23 cellular contexts compared by ENCODE assay signal in genomic region chr7:92485974-92486373, GRCh38. TPM values are rescaled to one million over a fixed set of nuclear protein-coding genes. Genes with fewer than 3 reads are reported as not detected.
A peak's percentile ranks its signal among the peaks of the same experiment; 100 is the strongest.
DNase-seq lines count a peak whose midpoint lies in the region; ATAC-seq, FAIRE-seq and TF ChIP-seq lines count a peak whose summit lies in the region.
"Had no signal": no experiment of that assay in that cellular context is flagged by ENCODE, and none has a peak within 500 bp of the region (broad histone marks: within the 10 kb centered on the region; RNA-seq: fewer than 3 reads in every experiment).

No MANE protein-coding gene starts in this region.

- H3K4me3 Mint-ChIP-seq in stimulated activated effector memory CD8-positive, alpha-beta T cell treated with anti-CD3 and anti-CD28 coated beads, Interleukin-12 subunit alpha, Interleukin-12 subunit beta, amount 100 ng/mL, for 72 hours, result no peak overlapping the region
- H3K4me3 Mint-ChIP-seq: CD4-positive, CD25-positive, alpha-beta regulatory T cell had no signal

- H3K4me3 ChIP-seq in K562 (no peak overlapping the region), mucosa of descending colon (no peak overlapping the region)

- no peak overlapping the region for H3K27ac ChIP-seq in K562 (ENCODE audit: extremely low read depth, low read depth, low read length)

- DNase-seq in Right ventricle myocardium superior (no peak), left cardiac atrium (no peak), K562 (ENCODE audit: extremely low read depth in 1 of 4, low spot score in 3 of 4) (peak in 1 of 4 experiments; percentile 16), mucosa of descending colon (peak in 2 of 3 donors; percentile 57 to 78), foreskin melanocyte (no peak)
- peak in 1 of 2 donors; percentile 35 for DNase-seq in stimulated activated effector memory CD8-positive, alpha-beta T cell treated with anti-CD3 and anti-CD28 coated beads, Interleukin-12 subunit alpha, Interleukin-12 subunit beta, amount 100 ng/mL, for 72 hours (ENCODE audit: low spot score in 2 of 2)
- DNase-seq: BE2C; CD4-positive, CD25-positive, alpha-beta regulatory T cell; COR-L47; KG1; NCI-H1105 treated with DMSO at 0.1 percent for 48 hours; NCI-H1694 treated with DMSO at 0.1 percent for 48 hours; NCI-H510A; NCI-H748 treated with DMSO at 0.1 percent for 48 hours; NK-92 treated with Interleukin-12 subunit alpha and Interleukin-12 subunit beta, amount 100 ng/mL, for 24 hours; SIG-M5 had no signal

- ATAC-seq in Right ventricle myocardium superior (ENCODE audit: poor library complexity) (peak; percentile 46), left cardiac atrium (no peak), K562 (peak; percentile 81), mucosa of descending colon (peak; percentile 99), GM21576 (IDR thresholded peaks at IDR 0.05; ENCODE audit: unreplicated experiment) (no peak), GM19351 (IDR thresholded peaks at IDR 0.05; ENCODE audit: unreplicated experiment) (no peak)
- ATAC-seq in stimulated activated effector memory CD8-positive, alpha-beta T cell treated with anti-CD3 and anti-CD28 coated beads, Interleukin-12 subunit alpha, Interleukin-12 subunit beta, amount 100 ng/mL, for 72 hours, result peak; percentile 34
- ATAC-seq: HepG2 had no signal

- no peak overlapping the region for H3K27ac Mint-ChIP-seq in stimulated activated effector memory CD8-positive, alpha-beta T cell treated with anti-CD3 and anti-CD28 coated beads, Interleukin-12 subunit alpha, Interleukin-12 subunit beta, amount 100 ng/mL, for 72 hours
- H3K27ac Mint-ChIP-seq: CD4-positive, CD25-positive, alpha-beta regulatory T cell had no signal

- no peaks in the 10 kb centered on the region for H3K4me1 Mint-ChIP-seq in stimulated activated effector memory CD8-positive, alpha-beta T cell treated with anti-CD3 and anti-CD28 coated beads, Interleukin-12 subunit alpha, Interleukin-12 subunit beta, amount 100 ng/mL, for 72 hours

- TF ChIP-seq CTCF in K562 (IDR thresholded peaks at IDR 0.05 in 2 of 3, conservative IDR thresholded peaks at IDR 0.05 in 1 of 3; ENCODE audit: insufficient read depth in 2 of 3, low read depth in 1 of 3, low read length in 3 of 3) (no peak), mucosa of descending colon (IDR thresholded peaks at IDR 0.05) (no peak)

- no peak for TF ChIP-seq RAD21 in K562 (CRISPR knock-in tag; conservative IDR thresholded peaks at IDR 0.05 in 1 of 2, IDR thresholded peaks at IDR 0.05 in 1 of 2)

- TF ChIP-seq EP300 in K562 (IDR thresholded peaks at IDR 0.05; ENCODE audit: low read length), result no peak

- CTCF ChIA-PET in K562 (lab: Yijun Ruan, JAX; ENCODE audit: low intra/inter-chr PET ratio), result no interaction called here

- no peaks in the 10 kb centered on the region for H4K20me1 ChIP-seq in K562 (replicated peaks; ENCODE audit: control insufficient read depth, insufficient read depth, low read length)

- BruUV-seq in K562 (replicated peaks; lab: Mats Ljungman, UMichigan), result no TSS peak

- H3K36me3 ChIP-seq in K562 (ENCODE audit: control insufficient read depth, insufficient read depth, low read length) (peaks cover 28% of the 10 kb centered on the region; the same call in 2 of the 3 replicates), mucosa of descending colon (ENCODE audit: low read depth) (no peaks in the 10 kb centered on the region)

- no peak overlapping the region for H2AFZ ChIP-seq in K562 (ENCODE audit: low read depth, low read length)

- H3K9ac ChIP-seq in K562 (ENCODE audit: insufficient read depth in 1 of 2, low read depth in 2 of 2, low read length in 2 of 2), result no peak overlapping the region

- H3K4me1 ChIP-seq in K562 (replicated peaks in 1 of 2; ENCODE audit: control insufficient read depth in 2 of 2, insufficient read depth in 2 of 2, low read length in 2 of 2) (no peaks in the 10 kb centered on the region; a peak in 2 of 5 replicates), mucosa of descending colon (ENCODE audit: low read depth) (peaks cover 10% of the 10 kb centered on the region)
- H3K4me1 ChIP-seq: BE2C had no signal

- no peak for FAIRE-seq in K562 (lab: Jason Lieb, UNC)
- FAIRE-seq: G401.6, HepG2 had no signal

- H3K9me1 ChIP-seq in K562 (ENCODE audit: control insufficient read depth, insufficient read depth, low read length), result no peaks in the 10 kb centered on the region

- POLR2A ChIA-PET in K562 (lab: Yijun Ruan, JAX), result no interaction called here

- TF ChIP-seq POLR2A in K562 (conservative IDR thresholded peaks at IDR 0.05), result no peak

- H3K4me2 ChIP-seq in K562 (ENCODE audit: insufficient read depth, low read length), result no peak overlapping the region

- peaks cover 53% of the 10 kb centered on the region for H3K36me3 Mint-ChIP-seq in stimulated activated effector memory CD8-positive, alpha-beta T cell treated with anti-CD3 and anti-CD28 coated beads, Interleukin-12 subunit alpha, Interleukin-12 subunit beta, amount 100 ng/mL, for 72 hours

- no peaks in the 10 kb centered on the region for H3K79me2 ChIP-seq in K562 (ENCODE audit: control insufficient read depth, insufficient read depth, low read length)

- H3K9me3 Mint-ChIP-seq in stimulated activated effector memory CD8-positive, alpha-beta T cell treated with anti-CD3 and anti-CD28 coated beads, Interleukin-12 subunit alpha, Interleukin-12 subunit beta, amount 100 ng/mL, for 72 hours, result no peaks in the 10 kb centered on the region
- H3K9me3 Mint-ChIP-seq: CD4-positive, CD25-positive, alpha-beta regulatory T cell had no signal

- 16% methylated on average over 2 of the region's 2 CpGs for WGBS in K562 (ENCODE audit: insufficient coverage, low coverage, missing lambda C conversion rate)

- intact Hi-C loops in Right ventricle myocardium superior (cut with DNase I), result no loop called here
- intact Hi-C loops in left cardiac atrium (cut with DNase I), result no loop called here
- intact Hi-C loops in K562 (cut with micrococcal nuclease), result loop anchor here (10.0 kb wide), 1 partner anchor 79 kb away; no protein-coding TSS in a partner anchor
- intact Hi-C loops in mucosa of descending colon (cut with DNase I, micrococcal nuclease), result no loop called here

- H3K27me3 ChIP-seq in K562 (ENCODE audit: control insufficient read depth in 2 of 2, insufficient read depth in 2 of 2, low read length in 2 of 2), result no peaks in the 10 kb centered on the region
- H3K27me3 ChIP-seq: BE2C had no signal

- H3K9me3 ChIP-seq in K562 (replicated peaks; ENCODE audit: control insufficient read depth, insufficient read depth, low read depth, low read length), result no peaks in the 10 kb centered on the region
- no peaks in the 10 kb centered on the region for H3K9me3 ChIP-seq in mucosa of descending colon
- H3K9me3 ChIP-seq: BE2C had no signal

- in situ Hi-C loops in K562 (cut with MboI), result no loop called here

RNA-seq across cellular contexts. Expression of gene ERVW-1, which starts 8.2 kb away (rescaled TPM):
- total RNA-seq in Right ventricle myocardium superior (not detected), left cardiac atrium (not detected), K562 (2014; rRNA removed) (not detected in 2 replicates), K562 (2014; rRNA removed; fragmentation: Illumina TruSeq; extraction: Trizol) (not detected in 2 replicates), K562 (2015; rRNA removed; fragmentation: Illumina TruSeq; extraction: Trizol) (0.04 TPM in 1 of 2 replicates, not detected in the other), K562 (2021) (not detected in 2 replicates), mucosa of descending colon (not detected)
- 0.14 TPM in 1 of 2 replicates, not detected in the other for total RNA-seq in K562 (2011; cell fraction: chromatin; rRNA removed; ENCODE audit: low replicate concordance)
- not detected in 2 replicates for total RNA-seq in K562 (2011; cell fraction: nucleolus; rRNA removed)
- total RNA-seq in K562 (2011; cell fraction: nucleoplasm; rRNA removed), result 0.44 TPM in 1 of 2 replicates, not detected in the other
- polyA plus RNA-seq in K562 (2011; rRNA removed) (not detected in 2 replicates), K562 (2014; fragmentation: Illumina TruSeq; extraction: Trizol) (not detected in 2 replicates), K562 (2014; fragmentation: Nextera tagmentation; extraction: Ambion mirVana) (not detected), K562 (2014; rRNA removed) (not detected in 2 replicates)
- polyA plus RNA-seq in K562 (2011; cell fraction: cytosol; rRNA removed), result not detected in 2 replicates
- not detected in 2 replicates for polyA plus RNA-seq in K562 (2011; cell fraction: nucleus; rRNA removed)
- 0.13 and 0.43 TPM in 2 replicates for polyA plus RNA-seq in K562 (2012)
- polyA minus RNA-seq in K562 (2011; rRNA and poly(A)+ RNA removed), result not detected in 2 replicates
- not detected in 2 replicates for polyA minus RNA-seq in K562 (2011; cell fraction: cytosol; rRNA and poly(A)+ RNA removed)
- polyA minus RNA-seq in K562 (2011; cell fraction: nucleus; rRNA and poly(A)+ RNA removed), result not detected in 2 replicates
- total RNA-seq: A172; CD4-positive, CD25-positive, alpha-beta regulatory T cell; H4; HepG2; RPMI7951 had no signal
- polyA plus RNA-seq: CD4-positive, CD25-positive, alpha-beta regulatory T cell; HepG2 had no signal

RNA-seq across cellular contexts. Expression of gene GATAD1, which starts 38.7 kb away (rescaled TPM):
- total RNA-seq in Right ventricle myocardium superior, result 11.2 TPM
- 10 to 100 TPM; 16.1 to 18.2 TPM for total RNA-seq in left cardiac atrium
- 74.9 and 145 TPM in 2 replicates for total RNA-seq in K562 (2011; cell fraction: chromatin; rRNA removed; ENCODE audit: low replicate concordance)
- total RNA-seq in K562 (2011; cell fraction: nucleolus; rRNA removed), result 54.0 and 59.3 TPM in 2 replicates
- total RNA-seq in K562 (2011; cell fraction: nucleoplasm; rRNA removed), result 82.3 and 137 TPM in 2 replicates
- 24.6 and 34.7 TPM in 2 replicates for total RNA-seq in K562 (2014; rRNA removed)
- total RNA-seq in K562 (2014; rRNA removed; fragmentation: Illumina TruSeq; extraction: Trizol), result 34.3 and 37.4 TPM in 2 replicates
- total RNA-seq in K562 (2015; rRNA removed; fragmentation: Illumina TruSeq; extraction: Trizol), result 34.6 and 37.1 TPM in 2 replicates
- total RNA-seq in K562 (2021), result 25.0 and 27.5 TPM in 2 replicates
- polyA plus RNA-seq in K562 (2011; rRNA removed), result 54.9 and 67.7 TPM in 2 replicates
- 21.4 and 35.1 TPM in 2 replicates for polyA plus RNA-seq in K562 (2011; cell fraction: cytosol; rRNA removed)
- 47.7 TPM in 2 replicates for polyA plus RNA-seq in K562 (2011; cell fraction: nucleus; rRNA removed)
- 19.0 and 41.6 TPM in 2 replicates for polyA plus RNA-seq in K562 (2012)
- 34.1 and 40.8 TPM in 2 replicates for polyA plus RNA-seq in K562 (2014; fragmentation: Illumina TruSeq; extraction: Trizol)
- 1 to 10 TPM; 9.3 to 9.4 TPM for polyA plus RNA-seq in K562 (2014; fragmentation: Nextera tagmentation; extraction: Ambion mirVana)
- 37.2 and 39.2 TPM in 2 replicates for polyA plus RNA-seq in K562 (2014; rRNA removed)
- polyA minus RNA-seq in K562 (2011; rRNA and poly(A)+ RNA removed), result 44.5 and 46.3 TPM in 2 replicates
- 13.2 and 19.8 TPM in 2 replicates for polyA minus RNA-seq in K562 (2011; cell fraction: cytosol; rRNA and poly(A)+ RNA removed)
- 59.0 and 88.5 TPM in 2 replicates for polyA minus RNA-seq in K562 (2011; cell fraction: nucleus; rRNA and poly(A)+ RNA removed)
- 10 to 100 TPM; 30.1 to 40.5 (median 37.9) TPM for total RNA-seq in mucosa of descending colon

RNA-seq across cellular contexts. Expression of gene PEX1, which starts 42.3 kb away (rescaled TPM):
- total RNA-seq in Right ventricle myocardium superior (11.6 TPM), left cardiac atrium (10 to 100 TPM; 11.6 to 15.2 TPM), K562 (2014; rRNA removed) (12.9 and 14.1 TPM in 2 replicates), K562 (2014; rRNA removed; fragmentation: Illumina TruSeq; extraction: Trizol) (30.2 TPM in 2 replicates), K562 (2015; rRNA removed; fragmentation: Illumina TruSeq; extraction: Trizol) (23.6 and 23.7 TPM in 2 replicates), K562 (2021) (15.6 and 20.0 TPM in 2 replicates), mucosa of descending colon (10 to 100 TPM; 17.4 to 21.5 (median 20.4) TPM)
- 25.9 and 81.9 TPM in 2 replicates for total RNA-seq in K562 (2011; cell fraction: chromatin; rRNA removed; ENCODE audit: low replicate concordance)
- 15.8 and 16.4 TPM in 2 replicates for total RNA-seq in K562 (2011; cell fraction: nucleolus; rRNA removed)
- 26.4 and 27.9 TPM in 2 replicates for total RNA-seq in K562 (2011; cell fraction: nucleoplasm; rRNA removed)
- polyA plus RNA-seq in K562 (2011; rRNA removed) (23.1 and 32.2 TPM in 2 replicates), K562 (2014; fragmentation: Illumina TruSeq; extraction: Trizol) (21.0 and 26.2 TPM in 2 replicates), K562 (2014; fragmentation: Nextera tagmentation; extraction: Ambion mirVana) (10 to 100 TPM in 1 of 2 experiments, 1 to 10 TPM in 1; 9.4 to 10.3 TPM), K562 (2014; rRNA removed) (19.9 and 28.0 TPM in 2 replicates)
- polyA plus RNA-seq in K562 (2011; cell fraction: cytosol; rRNA removed), result 6.4 and 11.7 TPM in 2 replicates
- 39.8 and 49.4 TPM in 2 replicates for polyA plus RNA-seq in K562 (2011; cell fraction: nucleus; rRNA removed)
- 11.8 and 18.5 TPM in 2 replicates for polyA plus RNA-seq in K562 (2012)
- 31.4 and 32.3 TPM in 2 replicates for polyA minus RNA-seq in K562 (2011; rRNA and poly(A)+ RNA removed)
- polyA minus RNA-seq in K562 (2011; cell fraction: cytosol; rRNA and poly(A)+ RNA removed), result 8.7 and 9.4 TPM in 2 replicates
- polyA minus RNA-seq in K562 (2011; cell fraction: nucleus; rRNA and poly(A)+ RNA removed), result 22.5 and 31.9 TPM in 2 replicates

RNA-seq across cellular contexts. Expression of gene RBM48, which starts 42.6 kb away (rescaled TPM):
- 13.4 TPM for total RNA-seq in Right ventricle myocardium superior
- total RNA-seq in left cardiac atrium, result 10 to 100 TPM in 1 of 2 donors, 1 to 10 TPM in 1; 9.4 to 11.8 TPM
- 23.7 and 43.2 TPM in 2 replicates for total RNA-seq in K562 (2011; cell fraction: chromatin; rRNA removed; ENCODE audit: low replicate concordance)
- 16.5 and 16.6 TPM in 2 replicates for total RNA-seq in K562 (2011; cell fraction: nucleolus; rRNA removed)
- 24.3 and 26.5 TPM in 2 replicates for total RNA-seq in K562 (2011; cell fraction: nucleoplasm; rRNA removed)
- total RNA-seq in K562 (2014; rRNA removed), result 9.9 and 10.8 TPM in 2 replicates
- 16.8 and 18.5 TPM in 2 replicates for total RNA-seq in K562 (2014; rRNA removed; fragmentation: Illumina TruSeq; extraction: Trizol)
- 12.9 and 15.3 TPM in 2 replicates for total RNA-seq in K562 (2015; rRNA removed; fragmentation: Illumina TruSeq; extraction: Trizol)
- 13.1 and 13.8 TPM in 2 replicates for total RNA-seq in K562 (2021)
- polyA plus RNA-seq in K562 (2011; rRNA removed), result 8.8 and 10.2 TPM in 2 replicates
- 5.1 and 8.7 TPM in 2 replicates for polyA plus RNA-seq in K562 (2011; cell fraction: cytosol; rRNA removed)
- 8.9 and 10.8 TPM in 2 replicates for polyA plus RNA-seq in K562 (2011; cell fraction: nucleus; rRNA removed)
- polyA plus RNA-seq in K562 (2012), result 10.5 and 11.0 TPM in 2 replicates
- polyA plus RNA-seq in K562 (2014; fragmentation: Illumina TruSeq; extraction: Trizol), result 16.7 and 19.0 TPM in 2 replicates
- polyA plus RNA-seq in K562 (2014; fragmentation: Nextera tagmentation; extraction: Ambion mirVana), result 10 to 100 TPM; 20.9 to 35.1 TPM
- 14.2 and 16.3 TPM in 2 replicates for polyA plus RNA-seq in K562 (2014; rRNA removed)
- polyA minus RNA-seq in K562 (2011; rRNA and poly(A)+ RNA removed), result 19.2 and 23.9 TPM in 2 replicates
- polyA minus RNA-seq in K562 (2011; cell fraction: cytosol; rRNA and poly(A)+ RNA removed), result 3.1 and 6.2 TPM in 2 replicates
- 16.6 and 20.7 TPM in 2 replicates for polyA minus RNA-seq in K562 (2011; cell fraction: nucleus; rRNA and poly(A)+ RNA removed)
- 10 to 100 TPM in 2 of 3 donors, 1 to 10 TPM in 1; 8.7 to 12.9 (median 12.3) TPM for total RNA-seq in mucosa of descending colon

Comparison
In these comparisons a context has a peak if more than half of its experiments do, and no peak if none do; other contexts are left out.
1. ATAC-seq: peak in Right ventricle myocardium superior (single experiment), K562 (single experiment), mucosa of descending colon (single experiment) and stimulated activated effector memory CD8-positive, alpha-beta T cell treated with anti-CD3 and anti-CD28 coated beads, Interleukin-12 subunit alpha, Interleukin-12 subunit beta, amount 100 ng/mL, for 72 hours (single experiment); none in left cardiac atrium (0 of 2), GM21576 (single experiment) and GM19351 (single experiment).
2. DNase-seq: peak in mucosa of descending colon (2 of 3); none in Right ventricle myocardium superior (single experiment), left cardiac atrium (single experiment) and foreskin melanocyte (single experiment).